8 cellular contexts compared by ENCODE assay signal in the genomic region with DNA sequence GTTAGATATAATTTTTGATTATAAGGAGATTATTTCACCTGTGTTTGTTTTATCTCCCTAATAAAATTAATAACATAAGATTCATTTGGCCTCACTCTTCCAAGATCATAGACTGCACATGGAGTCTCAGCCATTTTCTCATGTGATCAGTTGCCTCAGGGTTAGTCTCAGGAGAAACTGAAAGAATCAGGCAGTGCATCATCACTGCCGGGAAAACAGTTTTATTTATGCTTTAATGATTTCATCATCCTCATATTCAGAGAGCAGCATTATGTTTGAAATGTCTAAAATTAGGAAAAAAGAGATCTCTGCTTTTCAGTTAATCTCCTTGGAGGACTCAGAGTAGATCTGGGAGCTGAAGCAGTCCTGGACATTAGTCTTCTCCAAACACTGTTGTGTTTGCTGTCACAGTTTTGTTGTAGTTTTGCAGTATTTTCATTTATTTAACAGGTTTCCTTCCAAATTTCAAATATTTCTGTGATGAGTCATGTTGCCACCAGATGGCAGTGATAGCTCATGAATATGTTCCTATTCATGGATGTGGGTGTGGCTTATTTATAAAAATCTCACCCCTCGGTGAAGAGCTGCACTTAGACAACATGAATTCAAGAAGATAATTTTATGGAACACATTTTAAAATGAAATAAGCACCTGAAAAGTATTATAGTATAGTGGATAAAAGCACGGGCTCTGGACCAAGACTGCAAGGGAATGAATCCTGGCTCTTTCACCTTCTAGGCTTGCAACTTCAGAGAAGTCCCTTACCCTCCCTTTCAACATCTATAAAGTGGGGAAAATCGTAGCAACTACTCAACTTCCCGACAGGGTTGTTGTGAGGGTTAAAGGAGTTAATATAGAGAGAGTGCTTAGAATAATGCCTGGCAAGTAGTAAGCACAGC. TPM values are rescaled to one million over a fixed set of nuclear protein-coding genes. Genes with fewer than 3 reads are reported as not detected.
DNase-seq lines count a peak whose midpoint lies in the region; ATAC-seq and TF ChIP-seq lines count a peak whose summit lies in the region.

No MANE protein-coding gene starts in this region.

- no peak for TF ChIP-seq EP300 in neural cell (conservative IDR thresholded peaks at IDR 0.05; ENCODE audit: poor library complexity, severe bottlenecking)

- TF ChIP-seq RAD21 in neural cell (conservative IDR thresholded peaks at IDR 0.05) = peak; percentile 92

- H3F3A ChIP-seq in neural cell (ENCODE audit: insufficient read depth, low read length, poor library complexity, severe bottlenecking) = no peaks in the 10 kb centered on the region

- no peaks in the 10 kb centered on the region for H3K27me3 Mint-ChIP-seq in T-helper 17 cell

- H3K4me1 Mint-ChIP-seq in T-helper 17 cell = peaks cover 13% of the 10 kb centered on the region

- H3K36me3 Mint-ChIP-seq in T-helper 17 cell (ENCODE audit: low read depth) = peaks cover 7% of the 10 kb centered on the region

- H3K4me2 ChIP-seq in neural cell (ENCODE audit: low read length) = no peak overlapping the region

- no peak overlapping the region for H3K4me3 Mint-ChIP-seq in T-helper 17 cell

- H3K27ac ChIP-seq in neural cell (ENCODE audit: low read length) = no peak overlapping the region

- H3K27me3 ChIP-seq in neural cell (ENCODE audit: insufficient read depth, low read depth, low read length) = no peaks in the 10 kb centered on the region

- no peaks in the 10 kb centered on the region for H3K79me2 ChIP-seq in neural cell (replicated peaks; ENCODE audit: insufficient read depth, low read length)

- no peaks in the 10 kb centered on the region for H3K36me3 ChIP-seq in neural cell (ENCODE audit: insufficient read depth, low read length)

- ATAC-seq in T-helper 17 cell (peak; percentile 61), HG02885 (IDR thresholded peaks at IDR 0.05; ENCODE audit: poor library complexity, unreplicated experiment) (no peak), HG03520 (IDR thresholded peaks at IDR 0.05; ENCODE audit: unreplicated experiment) (no peak)

- H2AFZ ChIP-seq in neural cell (ENCODE audit: low read depth, low read length) = no peak overlapping the region

- no peak overlapping the region for H3K9ac ChIP-seq in neural cell (ENCODE audit: low read length)

- peak overlapping the region; percentile 28 for H3K4me3 ChIP-seq in AG10803 (ENCODE audit: low read length)
- no peak overlapping the region for H3K4me3 ChIP-seq in fibroblast of mammary gland (ENCODE audit: control insufficient read depth, low read depth, low read length)
- no peak overlapping the region for H3K4me3 ChIP-seq in neural cell (ENCODE audit: low read length)

- TF ChIP-seq CTCF in AG10803 (conservative IDR thresholded peaks at IDR 0.05; ENCODE audit: low read length) (peak; percentile 55), GM12872 (IDR thresholded peaks at IDR 0.05; ENCODE audit: insufficient read depth, low read depth, low read length) (peak; percentile 48), fibroblast of mammary gland (conservative IDR thresholded peaks at IDR 0.05; ENCODE audit: control insufficient read depth, insufficient read depth, low read depth, low read length) (peak; percentile 34), neural cell (IDR thresholded peaks at IDR 0.05; ENCODE audit: poor library complexity, severe bottlenecking) (peak; percentile 91)

- H3K27ac Mint-ChIP-seq in T-helper 17 cell = no peak overlapping the region

- DNase-seq in AG10803 (ENCODE audit: low read depth) (peak; percentile 87), NCI-H146 (lab: John Stamatoyannopoulos, UW) (peak; percentile 51), T-helper 17 cell (peak in 1 of 3 donors; percentile 9), fibroblast of mammary gland (ENCODE audit: low read depth) (peak; percentile 91)

- H3K9me3 ChIP-seq in T-helper 17 cell (ENCODE audit: control insufficient read depth, low read length, poor library complexity, severe bottlenecking) (no peaks in the 10 kb centered on the region), neural cell (ENCODE audit: low read length) (no peaks in the 10 kb centered on the region)

- H3K9me2 ChIP-seq in neural cell (ENCODE audit: insufficient read depth, low read length) = no peaks in the 10 kb centered on the region

- H4K20me1 ChIP-seq in neural cell (ENCODE audit: insufficient read depth) = no peaks in the 10 kb centered on the region

TF ChIP-seq in neural cell, 6 proteins besides CTCF, POLR2A, EP300 and RAD21:
- TF ChIP-seq SMC3 (conservative IDR thresholded peaks at IDR 0.05; ENCODE audit: poor library complexity) (peak; percentile 96), POLR2AphosphoS5 (IDR thresholded peaks at IDR 0.05) (no peak)
TF ChIP-seq in neural cell: peak in this region for 1.

RNA-seq across cellular contexts. Expression of a gene that starts 31.2 kb away (rescaled TPM):
- total RNA-seq in T-helper 17 cell = 10 to 100 TPM; 29.0 to 29.3 TPM
- polyA plus RNA-seq in neural cell = 25.9 and 29.5 TPM in 2 replicates
- polyA minus RNA-seq in neural cell = 21.2 and 30.6 TPM in 2 replicates

RNA-seq across cellular contexts. Expression of a gene that starts 48.5 kb away (rescaled TPM):
- 1 to 10 TPM; 1.7 to 1.9 TPM for total RNA-seq in T-helper 17 cell
- not detected in 2 replicates for polyA plus RNA-seq in neural cell
- polyA minus RNA-seq in neural cell = 0.46 TPM in 1 of 2 replicates, not detected in the other

Comparison
In these comparisons a context has a peak if more than half of its experiments do, and no peak if none do; other contexts are left out.
1. CTCF ChIP-seq: peak in every context shown above with its lines; median percentile 91 in neural cell; 55 in AG10803; 48 in GM12872; 34 in fibroblast of mammary gland.